In genomic region chr19:10817291-10818038, GRCh38 we compare ENCODE assay signal across 10 cellular contexts. TPM values are rescaled to one million over a fixed set of nuclear protein-coding genes. Genes with fewer than 3 reads are reported as not detected.
DNase-seq lines count a peak whose midpoint lies in the region; ATAC-seq and TF ChIP-seq lines count a peak whose summit lies in the region.
"Had no signal": no experiment of that assay in that cellular context is flagged by ENCODE, and none has a peak within 500 bp of the region (broad histone marks: within the 10 kb centered on the region; RNA-seq: fewer than 3 reads in every experiment).

No MANE protein-coding gene starts in this region.

- TF ChIP-seq POLR2A in gastroesophageal sphincter (IDR thresholded peaks at IDR 0.05), result no peak

- no peak overlapping the region for H3K4me2 ChIP-seq in parathyroid adenoma (ENCODE audit: low read length)

- no peak overlapping the region for H3K4me3 Mint-ChIP-seq in activated CD4-positive, alpha-beta T cell treated with anti-CD3 and anti-CD28 coated beads, Interleukin-2, amount 10 ng/mL, durations not matched to agents 24 days and 14 days
- H3K4me3 Mint-ChIP-seq: CD4-positive, alpha-beta T cell had no signal

- H3K4me1 ChIP-seq in gastroesophageal sphincter (peaks cover 0 to 17% (median 0%) of the 10 kb centered on the region in 3 donors), parathyroid adenoma (peaks cover 8% of the 10 kb centered on the region)

- 90% methylated on average over 3 of the region's 42 CpGs; no CpG with 5 or more reads in 1 of the 2 donors for WGBS in gastroesophageal sphincter (ENCODE audit: low coverage in 1 of 2), 2 donors

- no peaks in the 10 kb centered on the region for H3K27me3 ChIP-seq in gastroesophageal sphincter
- no peaks in the 10 kb centered on the region for H3K27me3 ChIP-seq in parathyroid adenoma (ENCODE audit: control insufficient read depth, insufficient read depth, low read length)

- ATAC-seq in gastroesophageal sphincter, result peak; percentile 68
- no peak for ATAC-seq in HG02588 (IDR thresholded peaks at IDR 0.05; ENCODE audit: unreplicated experiment)

- peak overlapping the region; percentile 89 for H3K27ac ChIP-seq in SK-N-MC
- H3K27ac ChIP-seq in gastroesophageal sphincter, result peak overlapping the region; percentile 2 to 71 (median 60)
- peak overlapping the region; percentile 42 for H3K27ac ChIP-seq in parathyroid adenoma

- intact Hi-C loops in activated CD4-positive, alpha-beta T cell treated with anti-CD3 and anti-CD28 coated beads, Interleukin-2, amount 10 ng/mL, durations not matched to agents 24 days and 14 days (cut with micrococcal nuclease), result no loop called here

- H3K27ac Mint-ChIP-seq in activated CD4-positive, alpha-beta T cell treated with anti-CD3 and anti-CD28 coated beads, Interleukin-2, amount 10 ng/mL, durations not matched to agents 24 days and 14 days, result no peak overlapping the region
- H3K27ac Mint-ChIP-seq: CD4-positive, alpha-beta T cell had no signal

- H3K9me3 ChIP-seq in SK-N-MC (ENCODE audit: low read depth, low read length), result no peaks in the 10 kb centered on the region
- H3K9me3 ChIP-seq in gastroesophageal sphincter, result no peaks in the 10 kb centered on the region
- H3K9me3 ChIP-seq in parathyroid adenoma (ENCODE audit: control insufficient read depth, low read length), result no peaks in the 10 kb centered on the region

- no peaks in the 10 kb centered on the region for H3K9me3 Mint-ChIP-seq in activated CD4-positive, alpha-beta T cell treated with anti-CD3 and anti-CD28 coated beads, Interleukin-2, amount 10 ng/mL, durations not matched to agents 24 days and 14 days
- H3K9me3 Mint-ChIP-seq: CD4-positive, alpha-beta T cell had no signal

- peak overlapping the region; percentile 79 for H3K9ac ChIP-seq in SK-N-MC (ENCODE audit: insufficient read length)
- no peak overlapping the region for H3K9ac ChIP-seq in parathyroid adenoma

- H3K4me3 ChIP-seq in SK-N-MC (peak overlapping the region; percentile 80), gastroesophageal sphincter (peak overlapping the region in 1 of 2 donors; percentile 39), parathyroid adenoma (ENCODE audit: low read depth, low read length) (no peak overlapping the region)

- H3K79me2 ChIP-seq in parathyroid adenoma, result no peaks in the 10 kb centered on the region

- DNase-seq in AG08395 (ENCODE audit: low spot score) (peak; percentile 95), SK-N-MC (ENCODE audit: low read depth, low spot score) (no peak), D341Med (ENCODE audit: low spot score) (no peak), KG1 (lab: John Stamatoyannopoulos, UW) (no peak)
- no peak for DNase-seq in activated CD4-positive, alpha-beta T cell treated with anti-CD3 and anti-CD28 coated beads, Interleukin-2, amount 10 ng/mL, durations not matched to agents 24 days and 14 days
- DNase-seq: CD4-positive, alpha-beta T cell; NCI-H2171 treated with DMSO at 0.1 percent for 48 hours had no signal

- H3K4me1 Mint-ChIP-seq in activated CD4-positive, alpha-beta T cell treated with anti-CD3 and anti-CD28 coated beads, Interleukin-2, amount 10 ng/mL, durations not matched to agents 24 days and 14 days, result peaks cover 19% of the 10 kb centered on the region

- H3K36me3 ChIP-seq in SK-N-MC (ENCODE audit: insufficient read depth, low read length), result peaks cover 33% of the 10 kb centered on the region
- peaks cover 0 to 94% of the 10 kb centered on the region in 2 donors for H3K36me3 ChIP-seq in gastroesophageal sphincter
- no peaks in the 10 kb centered on the region for H3K36me3 ChIP-seq in parathyroid adenoma (ENCODE audit: control insufficient read depth, insufficient read depth, low read length)

- TF ChIP-seq CTCF in gastroesophageal sphincter (IDR thresholded peaks at IDR 0.05) (no peak), parathyroid adenoma (IDR thresholded peaks at IDR 0.05) (no peak)

- H2AFZ ChIP-seq in parathyroid adenoma, result no peak overlapping the region

- no peak for TF ChIP-seq EP300 in gastroesophageal sphincter (IDR thresholded peaks at IDR 0.05)

- H3K27me3 Mint-ChIP-seq in activated CD4-positive, alpha-beta T cell treated with anti-CD3 and anti-CD28 coated beads, Interleukin-2, amount 10 ng/mL, durations not matched to agents 24 days and 14 days, result no peaks in the 10 kb centered on the region
- H3K27me3 Mint-ChIP-seq: CD4-positive, alpha-beta T cell had no signal

- H3K36me3 Mint-ChIP-seq in activated CD4-positive, alpha-beta T cell treated with anti-CD3 and anti-CD28 coated beads, Interleukin-2, amount 10 ng/mL, durations not matched to agents 24 days and 14 days (ENCODE audit: low read depth), result peaks cover 53% of the 10 kb centered on the region

RNA-seq across cellular contexts. Expression of gene TMED1, which starts 18.5 kb away (rescaled TPM):
- 10 to 100 TPM; 15.4 to 36.9 (median 31.7) TPM for total RNA-seq in gastroesophageal sphincter
- 17.6 and 22.4 TPM in 2 replicates for total RNA-seq in activated CD4-positive, alpha-beta T cell treated with anti-CD3 and anti-CD28 coated beads, Interleukin-2, amount 10 ng/mL, durations not matched to agents 24 days and 14 days

RNA-seq across cellular contexts. Expression of gene C19orf38, which starts 30.8 kb away (rescaled TPM):
- 1 to 10 TPM in 2 of 4 donors, under 1 TPM in 1, not detected in 1; 0.89 to 3.1 (median 2.1) TPM for total RNA-seq in gastroesophageal sphincter
- total RNA-seq in activated CD4-positive, alpha-beta T cell treated with anti-CD3 and anti-CD28 coated beads, Interleukin-2, amount 10 ng/mL, durations not matched to agents 24 days and 14 days, result 2.7 and 3.6 TPM in 2 replicates

RNA-seq across cellular contexts. Expression of gene CARM1, which starts 53.9 kb away (rescaled TPM):
- total RNA-seq in gastroesophageal sphincter, result 10 to 100 TPM; 17.0 to 37.1 (median 18.8) TPM
- total RNA-seq in activated CD4-positive, alpha-beta T cell treated with anti-CD3 and anti-CD28 coated beads, Interleukin-2, amount 10 ng/mL, durations not matched to agents 24 days and 14 days, result 92.4 and 93.7 TPM in 2 replicates
